In genomic region chr19:40282920-40283319, GRCh38 we compare ENCODE assay signal across 9 cellular contexts. TPM values are rescaled to one million over a fixed set of nuclear protein-coding genes. Genes with fewer than 3 reads are reported as not detected.
DNase-seq lines count a peak whose midpoint lies in the region; ATAC-seq and TF ChIP-seq lines count a peak whose summit lies in the region.
"Had no signal": no experiment of that assay in that cellular context is flagged by ENCODE, and none has a peak within 500 bp of the region (broad histone marks: within the 10 kb centered on the region; RNA-seq: fewer than 3 reads in every experiment).

No MANE protein-coding gene starts in this region.

- no peak for DNase-seq in dorsolateral prefrontal cortex
- DNase-seq in osteocyte (ENCODE audit: extremely low spot score, unreplicated experiment), result no peak
- DNase-seq in kidney tubule cell (ENCODE audit: low spot score), result no peak
- no peak for DNase-seq in SIG-M5 (lab: John Stamatoyannopoulos, UW)
- DNase-seq in DMS 273 treated with DMSO at 0.1 percent for 48 hours (lab: John Stamatoyannopoulos, UW), result no peak
- DNase-seq: NCI-H524 treated with DMSO at 0.1 percent for 48 hours had no signal

- no peaks in the 10 kb centered on the region for H3K27me3 ChIP-seq in dorsolateral prefrontal cortex

- H3K27ac ChIP-seq in C4-2B (peak overlapping the region; percentile 94), dorsolateral prefrontal cortex (peak overlapping the region in 50 of 59 donors; percentile 6 to 100 (median 98))

- peak overlapping the region; percentile 92 to 96 (median 94) for H3K4me3 Mint-ChIP-seq in IgD-negative memory B cell
- peak overlapping the region; percentile 22 for H3K4me3 Mint-ChIP-seq in osteocyte (ENCODE audit: unreplicated experiment)

- H3K27me3 Mint-ChIP-seq in IgD-negative memory B cell (no peaks in the 10 kb centered on the region), osteocyte (ENCODE audit: unreplicated experiment) (no peaks in the 10 kb centered on the region)

- H3K4me3 ChIP-seq in dorsolateral prefrontal cortex, result peak overlapping the region in 44 of 59 donors; percentile 30 to 96 (median 91)

- H3K9me3 Mint-ChIP-seq in IgD-negative memory B cell, result no peaks in the 10 kb centered on the region
- H3K9me3 Mint-ChIP-seq in osteocyte (ENCODE audit: unreplicated experiment), result no peaks in the 10 kb centered on the region

- intact Hi-C loops in dorsolateral prefrontal cortex (cut with DNase I), result loop anchor here (5.0 to 10.0 kb wide), 6 partner anchors 41 to 322 kb away; partner anchors contain the start of genes C19orf47 (in 1 of the 2), CCNP (in 1 of the 2), LTBP4 (in 1 of the 2) and PLD3 (in 1 of the 2)

- H3K27ac Mint-ChIP-seq in IgD-negative memory B cell (peak overlapping the region; percentile 77 to 98 (median 96)), osteocyte (ENCODE audit: unreplicated experiment) (peak overlapping the region; percentile 28)

- ATAC-seq in HG03095 (IDR thresholded peaks at IDR 0.05; ENCODE audit: unreplicated experiment), result no peak

- no peak for TF ChIP-seq CTCF in C4-2B (conservative IDR thresholded peaks at IDR 0.05)
- TF ChIP-seq CTCF in dorsolateral prefrontal cortex (IDR thresholded peaks at IDR 0.05 in 54 of 56, conservative IDR thresholded peaks at IDR 0.05 in 2 of 56; ENCODE audit: low read depth in 1 of 56, partially characterized antibody in 56 of 56), result no peak
- TF ChIP-seq CTCF in osteocyte (IDR thresholded peaks at IDR 0.05), result no peak

- H3K36me3 Mint-ChIP-seq in IgD-negative memory B cell (peaks cover 2% of the 10 kb centered on the region), osteocyte (ENCODE audit: unreplicated experiment) (no peaks in the 10 kb centered on the region)

- H3K4me1 Mint-ChIP-seq in IgD-negative memory B cell (peaks cover 27 to 57% (median 41%) of the 10 kb centered on the region in 3 donors), osteocyte (ENCODE audit: unreplicated experiment) (peaks cover 45% of the 10 kb centered on the region)

RNA-seq across cellular contexts. Expression of gene AKT2, which starts 2.2 kb away (rescaled TPM):
- 28.1 TPM for polyA plus RNA-seq in IgD-negative memory B cell
- 100 to 1,000 TPM in 117 of 120 experiments, 10 to 100 TPM in 3; 95.3 to 215 (median 139) TPM for total RNA-seq in dorsolateral prefrontal cortex
- total RNA-seq in osteocyte, result 152 and 156 TPM in 2 replicates

RNA-seq across cellular contexts. Expression of gene CCNP, which starts 56.4 kb away (rescaled TPM):
- not detected for polyA plus RNA-seq in IgD-negative memory B cell
- total RNA-seq in dorsolateral prefrontal cortex, result 10 to 100 TPM in 1 of 120 experiments, 1 to 10 TPM in 86, under 1 TPM in 30, not detected in 3; 0.32 to 10.0 (median 1.6) TPM
- total RNA-seq in osteocyte, result 0.51 and 0.57 TPM in 2 replicates
